ENCODE assay signal across 3 cellular contexts in the genomic region with DNA sequence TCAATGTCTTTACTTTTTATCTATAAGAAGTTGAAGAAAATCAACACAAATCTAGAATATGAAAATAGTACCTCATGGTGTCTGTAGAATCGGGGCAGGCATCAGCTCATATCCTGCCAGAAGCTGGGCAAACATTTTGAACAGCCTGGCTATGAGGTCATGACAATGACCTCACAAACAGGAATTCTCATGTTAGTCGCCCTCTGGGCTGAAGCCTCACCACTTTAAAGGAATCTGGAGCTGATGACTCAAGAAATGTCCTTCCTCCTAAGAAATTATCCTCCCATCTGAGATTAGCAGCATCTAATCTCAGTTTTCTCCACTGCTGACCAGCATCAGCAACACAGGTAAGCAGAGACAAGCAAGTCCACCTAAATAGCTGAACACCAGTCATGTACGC.
TF ChIP-seq lines count a peak whose summit lies in the region.

No MANE protein-coding gene starts in this region.

TF ChIP-seq in IMR-90, 13 proteins besides CTCF, POLR2A, EP300 and RAD21:
- TF ChIP-seq SMC3 (IDR thresholded peaks at IDR 0.05; ENCODE audit: low read depth, low read length): no peak
- TF ChIP-seq RFX5 (IDR thresholded peaks at IDR 0.05; ENCODE audit: low read depth, low read length): no peak
- TF ChIP-seq, protein P1, sequence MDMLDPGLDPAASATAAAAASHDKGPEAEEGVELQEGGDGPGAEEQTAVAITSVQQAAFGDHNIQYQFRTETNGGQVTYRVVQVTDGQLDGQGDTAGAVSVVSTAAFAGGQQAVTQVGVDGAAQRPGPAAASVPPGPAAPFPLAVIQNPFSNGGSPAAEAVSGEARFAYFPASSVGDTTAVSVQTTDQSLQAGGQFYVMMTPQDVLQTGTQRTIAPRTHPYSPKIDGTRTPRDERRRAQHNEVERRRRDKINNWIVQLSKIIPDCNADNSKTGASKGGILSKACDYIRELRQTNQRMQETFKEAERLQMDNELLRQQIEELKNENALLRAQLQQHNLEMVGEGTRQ (IDR thresholded peaks at IDR 0.05; ENCODE audit: low read depth, low read length): no peak; the same call in 1 of the 2 replicates
- TF ChIP-seq, protein P2, sequence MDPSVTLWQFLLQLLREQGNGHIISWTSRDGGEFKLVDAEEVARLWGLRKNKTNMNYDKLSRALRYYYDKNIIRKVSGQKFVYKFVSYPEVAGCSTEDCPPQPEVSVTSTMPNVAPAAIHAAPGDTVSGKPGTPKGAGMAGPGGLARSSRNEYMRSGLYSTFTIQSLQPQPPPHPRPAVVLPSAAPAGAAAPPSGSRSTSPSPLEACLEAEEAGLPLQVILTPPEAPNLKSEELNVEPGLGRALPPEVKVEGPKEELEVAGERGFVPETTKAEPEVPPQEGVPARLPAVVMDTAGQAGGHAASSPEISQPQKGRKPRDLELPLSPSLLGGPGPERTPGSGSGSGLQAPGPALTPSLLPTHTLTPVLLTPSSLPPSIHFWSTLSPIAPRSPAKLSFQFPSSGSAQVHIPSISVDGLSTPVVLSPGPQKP (IDR thresholded peaks at IDR 0.05; ENCODE audit: borderline replicate concordance, low read depth, low read length): no peak
- TF ChIP-seq MXI1 (IDR thresholded peaks at IDR 0.05; ENCODE audit: borderline replicate concordance, low read depth, low read length): no peak
- no peak for TF ChIP-seq BHLHE40 (IDR thresholded peaks at IDR 0.05; ENCODE audit: low read depth, low read length)
- no peak for TF ChIP-seq CHD1 (IDR thresholded peaks at IDR 0.05; ENCODE audit: low read depth, low read length)
- no peak for TF ChIP-seq RCOR1 (IDR thresholded peaks at IDR 0.05; ENCODE audit: insufficient replicate concordance, low read length)
- TF ChIP-seq MAFK (IDR thresholded peaks at IDR 0.05; ENCODE audit: low read depth, low read length): no peak
- no peak for TF ChIP-seq CEBPB (IDR thresholded peaks at IDR 0.05; ENCODE audit: low read depth, low read length)
- TF ChIP-seq FOS (IDR thresholded peaks at IDR 0.05; ENCODE audit: low read depth, low read length): no peak
- no peak for TF ChIP-seq MAZ (IDR thresholded peaks at IDR 0.05; ENCODE audit: borderline replicate concordance, low read depth, low read length)
- no peak for TF ChIP-seq NFE2L2 (IDR thresholded peaks at IDR 0.05; ENCODE audit: low read depth, low read length)

TF ChIP-seq in endothelial cell of umbilical vein, 7 proteins besides CTCF, POLR2A, EP300 and RAD21:
- TF ChIP-seq POLR2AphosphoS5 (IDR thresholded peaks at IDR 0.05; ENCODE audit: insufficient read depth, low read depth, low read length): no peak
- no peak for TF ChIP-seq MYC (IDR thresholded peaks at IDR 0.05; ENCODE audit: low read depth, low read length)
- peak; percentile 47 for TF ChIP-seq JUN (IDR thresholded peaks at IDR 0.05; ENCODE audit: borderline replicate concordance, insufficient read depth, insufficient read length, low read depth)
- no peak for TF ChIP-seq EZH2 (IDR thresholded peaks at IDR 0.05; ENCODE audit: borderline replicate concordance, low read depth, low read length, severe bottlenecking)
- TF ChIP-seq FOS (IDR thresholded peaks at IDR 0.05; ENCODE audit: borderline replicate concordance, insufficient read depth, low read length): peak; percentile 56
- peak; percentile 59 for TF ChIP-seq GATA2 (IDR thresholded peaks at IDR 0.05; ENCODE audit: insufficient read depth, insufficient read length, low read depth, low read length)
- TF ChIP-seq, protein P3, sequence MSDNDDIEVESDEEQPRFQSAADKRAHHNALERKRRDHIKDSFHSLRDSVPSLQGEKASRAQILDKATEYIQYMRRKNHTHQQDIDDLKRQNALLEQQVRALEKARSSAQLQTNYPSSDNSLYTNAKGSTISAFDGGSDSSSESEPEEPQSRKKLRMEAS (IDR thresholded peaks at IDR 0.05; ENCODE audit: insufficient read depth, insufficient read length): no peak
TF ChIP-seq in endothelial cell of umbilical vein: peak in this region for 3.

TF ChIP-seq in WTC11, 78 proteins besides CTCF, POLR2A, EP300 and RAD21:
- no peak for TF ChIP-seq FOXJ3 (CRISPR knock-in tag; IDR thresholded peaks at IDR 0.05; ENCODE audit: borderline replicate concordance)
- TF ChIP-seq, protein P4, sequence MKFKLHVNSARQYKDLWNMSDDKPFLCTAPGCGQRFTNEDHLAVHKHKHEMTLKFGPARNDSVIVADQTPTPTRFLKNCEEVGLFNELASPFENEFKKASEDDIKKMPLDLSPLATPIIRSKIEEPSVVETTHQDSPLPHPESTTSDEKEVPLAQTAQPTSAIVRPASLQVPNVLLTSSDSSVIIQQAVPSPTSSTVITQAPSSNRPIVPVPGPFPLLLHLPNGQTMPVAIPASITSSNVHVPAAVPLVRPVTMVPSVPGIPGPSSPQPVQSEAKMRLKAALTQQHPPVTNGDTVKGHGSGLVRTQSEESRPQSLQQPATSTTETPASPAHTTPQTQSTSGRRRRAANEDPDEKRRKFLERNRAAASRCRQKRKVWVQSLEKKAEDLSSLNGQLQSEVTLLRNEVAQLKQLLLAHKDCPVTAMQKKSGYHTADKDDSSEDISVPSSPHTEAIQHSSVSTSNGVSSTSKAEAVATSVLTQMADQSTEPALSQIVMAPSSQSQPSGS (CRISPR knock-in tag; IDR thresholded peaks at IDR 0.05; ENCODE audit: borderline replicate concordance, low read depth): no peak
- TF ChIP-seq, protein P5, sequence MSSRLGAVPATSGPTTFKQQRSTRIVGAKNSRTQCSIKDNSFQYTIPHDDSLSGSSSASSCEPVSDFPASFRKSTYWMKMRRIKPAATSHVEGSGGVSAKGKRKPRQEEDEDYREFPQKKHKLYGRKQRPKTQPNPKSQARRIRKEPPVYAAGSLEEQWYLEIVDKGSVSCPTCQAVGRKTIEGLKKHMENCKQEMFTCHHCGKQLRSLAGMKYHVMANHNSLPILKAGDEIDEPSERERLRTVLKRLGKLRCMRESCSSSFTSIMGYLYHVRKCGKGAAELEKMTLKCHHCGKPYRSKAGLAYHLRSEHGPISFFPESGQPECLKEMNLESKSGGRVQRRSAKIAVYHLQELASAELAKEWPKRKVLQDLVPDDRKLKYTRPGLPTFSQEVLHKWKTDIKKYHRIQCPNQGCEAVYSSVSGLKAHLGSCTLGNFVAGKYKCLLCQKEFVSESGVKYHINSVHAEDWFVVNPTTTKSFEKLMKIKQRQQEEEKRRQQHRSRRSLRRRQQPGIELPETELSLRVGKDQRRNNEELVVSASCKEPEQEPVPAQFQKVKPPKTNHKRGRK (CRISPR knock-in tag; IDR thresholded peaks at IDR 0.05; ENCODE audit: borderline replicate concordance): no peak
- TF ChIP-seq MYBL2 (CRISPR knock-in tag; IDR thresholded peaks at IDR 0.05): no peak
- TF ChIP-seq, protein P6, sequence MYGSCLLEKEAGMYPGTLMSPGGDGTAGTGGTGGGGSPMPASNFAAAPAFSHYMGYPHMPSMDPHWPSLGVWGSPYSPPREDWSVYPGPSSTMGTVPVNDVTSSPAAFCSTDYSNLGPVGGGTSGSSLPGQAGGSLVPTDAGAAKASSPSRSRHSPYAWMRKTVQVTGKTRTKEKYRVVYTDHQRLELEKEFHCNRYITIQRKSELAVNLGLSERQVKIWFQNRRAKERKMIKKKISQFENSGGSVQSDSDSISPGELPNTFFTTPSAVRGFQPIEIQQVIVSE (CRISPR knock-in tag; IDR thresholded peaks at IDR 0.05; ENCODE audit: borderline replicate concordance): no peak
- TF ChIP-seq, protein P7, sequence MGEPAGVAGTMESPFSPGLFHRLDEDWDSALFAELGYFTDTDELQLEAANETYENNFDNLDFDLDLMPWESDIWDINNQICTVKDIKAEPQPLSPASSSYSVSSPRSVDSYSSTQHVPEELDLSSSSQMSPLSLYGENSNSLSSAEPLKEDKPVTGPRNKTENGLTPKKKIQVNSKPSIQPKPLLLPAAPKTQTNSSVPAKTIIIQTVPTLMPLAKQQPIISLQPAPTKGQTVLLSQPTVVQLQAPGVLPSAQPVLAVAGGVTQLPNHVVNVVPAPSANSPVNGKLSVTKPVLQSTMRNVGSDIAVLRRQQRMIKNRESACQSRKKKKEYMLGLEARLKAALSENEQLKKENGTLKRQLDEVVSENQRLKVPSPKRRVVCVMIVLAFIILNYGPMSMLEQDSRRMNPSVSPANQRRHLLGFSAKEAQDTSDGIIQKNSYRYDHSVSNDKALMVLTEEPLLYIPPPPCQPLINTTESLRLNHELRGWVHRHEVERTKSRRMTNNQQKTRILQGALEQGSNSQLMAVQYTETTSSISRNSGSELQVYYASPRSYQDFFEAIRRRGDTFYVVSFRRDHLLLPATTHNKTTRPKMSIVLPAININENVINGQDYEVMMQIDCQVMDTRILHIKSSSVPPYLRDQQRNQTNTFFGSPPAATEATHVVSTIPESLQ (CRISPR knock-in tag; IDR thresholded peaks at IDR 0.05): no peak
- no peak for TF ChIP-seq ESRRA (CRISPR knock-in tag; IDR thresholded peaks at IDR 0.05; ENCODE audit: borderline replicate concordance)
- TF ChIP-seq, protein P8, sequence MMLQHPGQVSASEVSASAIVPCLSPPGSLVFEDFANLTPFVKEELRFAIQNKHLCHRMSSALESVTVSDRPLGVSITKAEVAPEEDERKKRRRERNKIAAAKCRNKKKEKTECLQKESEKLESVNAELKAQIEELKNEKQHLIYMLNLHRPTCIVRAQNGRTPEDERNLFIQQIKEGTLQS (CRISPR knock-in tag; conservative IDR thresholded peaks at IDR 0.05): no peak
- no peak for TF ChIP-seq ZNF232 (CRISPR knock-in tag; IDR thresholded peaks at IDR 0.05)
- TF ChIP-seq CREM (CRISPR knock-in tag; IDR thresholded peaks at IDR 0.05): no peak
- TF ChIP-seq, protein P9, sequence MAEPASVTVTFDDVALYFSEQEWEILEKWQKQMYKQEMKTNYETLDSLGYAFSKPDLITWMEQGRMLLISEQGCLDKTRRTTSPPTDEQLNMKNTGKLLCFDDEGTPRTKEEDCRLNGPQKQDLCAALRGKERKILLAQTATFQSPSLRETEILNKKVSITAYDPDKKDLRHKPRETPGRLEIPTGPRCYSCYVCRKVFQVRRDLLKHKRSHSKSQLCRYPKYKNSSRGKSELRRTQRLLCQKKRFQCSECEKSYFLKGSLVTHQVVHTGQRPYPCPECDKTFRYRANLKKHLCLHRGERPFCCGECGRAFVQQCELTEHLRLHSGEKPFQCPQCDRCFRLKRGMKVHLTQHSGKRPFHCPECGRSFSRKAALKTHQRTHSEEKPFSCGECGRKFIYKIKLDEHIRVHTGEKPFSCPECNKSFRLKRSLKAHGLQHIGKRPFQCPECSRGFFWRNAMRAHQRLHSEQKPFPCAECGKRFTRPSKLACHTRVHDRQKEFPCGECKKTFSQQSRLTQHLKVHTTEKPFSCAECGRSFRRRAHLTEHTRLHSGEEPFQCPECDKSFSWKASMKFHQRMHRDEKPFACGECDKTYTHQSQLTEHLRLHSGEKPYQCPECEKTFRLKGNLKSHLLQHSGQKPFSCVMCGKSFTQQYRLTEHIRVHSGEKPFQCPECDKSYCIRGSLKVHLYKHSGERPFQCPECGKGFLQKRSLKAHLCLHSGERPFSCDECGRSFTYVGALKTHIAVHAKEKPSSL (CRISPR knock-in tag; conservative IDR thresholded peaks at IDR 0.05): no peak
- TF ChIP-seq, protein P1 (CRISPR knock-in tag; IDR thresholded peaks at IDR 0.05): no peak
- TF ChIP-seq ZNF423 (CRISPR knock-in tag; IDR thresholded peaks at IDR 0.05): no peak
- TF ChIP-seq OVOL2 (CRISPR knock-in tag; IDR thresholded peaks at IDR 0.05; ENCODE audit: borderline replicate concordance): no peak
- TF ChIP-seq, protein P10, sequence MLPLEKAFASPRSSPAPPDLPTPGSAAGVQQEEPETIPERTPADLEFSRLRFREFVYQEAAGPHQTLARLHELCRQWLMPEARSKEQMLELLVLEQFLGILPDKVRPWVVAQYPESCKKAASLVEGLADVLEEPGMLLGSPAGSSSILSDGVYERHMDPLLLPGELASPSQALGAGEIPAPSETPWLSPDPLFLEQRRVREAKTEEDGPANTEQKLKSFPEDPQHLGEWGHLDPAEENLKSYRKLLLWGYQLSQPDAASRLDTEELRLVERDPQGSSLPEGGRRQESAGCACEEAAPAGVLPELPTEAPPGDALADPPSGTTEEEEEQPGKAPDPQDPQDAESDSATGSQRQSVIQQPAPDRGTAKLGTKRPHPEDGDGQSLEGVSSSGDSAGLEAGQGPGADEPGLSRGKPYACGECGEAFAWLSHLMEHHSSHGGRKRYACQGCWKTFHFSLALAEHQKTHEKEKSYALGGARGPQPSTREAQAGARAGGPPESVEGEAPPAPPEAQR (CRISPR knock-in tag; IDR thresholded peaks at IDR 0.05): no peak
- TF ChIP-seq, protein P11, sequence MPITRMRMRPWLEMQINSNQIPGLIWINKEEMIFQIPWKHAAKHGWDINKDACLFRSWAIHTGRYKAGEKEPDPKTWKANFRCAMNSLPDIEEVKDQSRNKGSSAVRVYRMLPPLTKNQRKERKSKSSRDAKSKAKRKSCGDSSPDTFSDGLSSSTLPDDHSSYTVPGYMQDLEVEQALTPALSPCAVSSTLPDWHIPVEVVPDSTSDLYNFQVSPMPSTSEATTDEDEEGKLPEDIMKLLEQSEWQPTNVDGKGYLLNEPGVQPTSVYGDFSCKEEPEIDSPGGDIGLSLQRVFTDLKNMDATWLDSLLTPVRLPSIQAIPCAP (CRISPR knock-in tag; IDR thresholded peaks at IDR 0.05): no peak
- no peak for TF ChIP-seq ZBTB21 (CRISPR knock-in tag; IDR thresholded peaks at IDR 0.05; ENCODE audit: borderline replicate concordance)
- no peak for TF ChIP-seq PRRX2 (CRISPR knock-in tag; IDR thresholded peaks at IDR 0.05)
